ENCODE assay signal across 12 cellular contexts in the genomic region with DNA sequence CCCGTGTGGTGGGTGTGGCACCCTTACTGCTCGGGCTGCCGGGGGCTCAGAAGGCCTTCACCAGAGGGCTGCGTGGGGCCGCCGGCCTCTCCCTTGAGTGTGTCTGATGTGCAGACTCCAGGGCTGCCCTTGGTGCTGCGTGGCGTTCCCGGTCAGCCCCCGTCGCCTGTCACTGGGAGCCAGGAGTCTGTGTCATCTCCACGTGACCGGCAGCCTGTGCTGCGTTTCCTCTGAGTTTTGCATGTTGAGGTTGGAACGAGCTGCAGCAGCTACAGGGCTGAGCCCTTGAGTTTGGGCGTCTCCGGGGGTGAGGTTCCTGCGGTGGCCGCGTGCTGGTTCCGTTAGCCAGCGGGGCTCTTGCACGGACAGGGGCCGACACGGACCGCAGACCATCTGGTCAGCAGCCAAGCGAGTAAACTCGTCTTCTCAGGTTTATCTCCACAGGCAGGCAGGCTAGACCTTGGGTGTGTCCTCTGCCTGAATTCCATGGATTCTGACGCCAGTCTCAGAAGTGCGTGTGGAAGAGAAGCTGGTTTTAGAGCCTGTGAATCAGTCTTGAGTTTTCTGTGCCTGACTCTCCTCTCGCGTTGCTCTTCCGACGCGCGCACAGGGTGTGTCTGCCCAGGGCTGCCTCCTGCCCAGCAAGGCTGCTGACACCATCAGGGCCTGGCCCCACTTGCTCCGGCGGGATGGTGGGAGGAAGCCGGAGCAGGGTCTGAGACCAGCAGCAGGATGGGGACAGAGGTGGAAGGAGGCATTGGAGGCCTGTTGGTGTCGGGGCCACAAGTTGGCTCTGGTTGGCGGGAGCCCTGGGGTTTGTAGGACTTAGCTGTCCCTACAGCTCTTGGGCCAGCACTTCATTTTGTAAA. TPM values are rescaled to one million over a fixed set of nuclear protein-coding genes. Genes with fewer than 3 reads are reported as not detected.
DNase-seq lines count a peak whose midpoint lies in the region; ATAC-seq, FAIRE-seq and TF ChIP-seq lines count a peak whose summit lies in the region.
"Had no signal": no experiment of that assay in that cellular context is flagged by ENCODE, and none has a peak within 500 bp of the region (broad histone marks: within the 10 kb centered on the region; RNA-seq: fewer than 3 reads in every experiment).

No MANE protein-coding gene starts in this region.

- peaks cover 20% of the 10 kb centered on the region for H3K4me1 ChIP-seq in A549
- H3K4me1 ChIP-seq in GM12878 (ENCODE audit: control insufficient read depth, insufficient read depth, low read length) = peaks cover 18% of the 10 kb centered on the region
- H3K4me1 ChIP-seq in left lung = peaks cover 0 to 3% of the 10 kb centered on the region in 2 donors

- no peaks in the 10 kb centered on the region for H4K20me1 ChIP-seq in GM12878 (ENCODE audit: control insufficient read depth, insufficient read depth)

- H3K27me3 Mint-ChIP-seq in activated CD4-positive, alpha-beta T cell treated with anti-CD3 and anti-CD28 coated beads for 36 hours = no peaks in the 10 kb centered on the region

- no peaks in the 10 kb centered on the region for H3K79me2 ChIP-seq in GM12878 (ENCODE audit: control insufficient read depth, insufficient read depth, low read length)

- SMC1A ChIA-PET in GM12878 (lab: Charles Lee; ENCODE audit: uncharacterized antibody, unreplicated experiment) = interaction anchor here (0.9 kb wide), 1 partner anchor 10 kb away, joined by 3 read pairs; no protein-coding TSS in a partner anchor

- H3K4me2 ChIP-seq in A549 (peak overlapping the region; percentile 62), GM12878 (ENCODE audit: control insufficient read depth, insufficient read depth) (no peak overlapping the region)

- no peak for TF ChIP-seq RAD21 in A549 (conservative IDR thresholded peaks at IDR 0.05 in 1 of 2, IDR thresholded peaks at IDR 0.05 in 1 of 2)
- no peak for TF ChIP-seq RAD21 in GM12878 (IDR thresholded peaks at IDR 0.05; ENCODE audit: insufficient read depth, low read depth, low read length)

- BruUV-seq in GM12878 (replicated peaks; lab: Mats Ljungman, UMichigan) = no TSS peak

- H3K4me3 ChIP-seq in A549 (no peak overlapping the region), GM12878 (no peak overlapping the region), left lung (no peak overlapping the region)

- POLR2A ChIA-PET in A549 (lab: Yijun Ruan, JAX) = interaction anchor here (0.9 kb wide), 1 partner anchor 46 kb away, joined by 3 read pairs; no protein-coding TSS in a partner anchor
- POLR2A ChIA-PET in GM12878 (lab: Charles Lee) = interaction anchor here (0.6 to 1.2 kb wide), 3 partner anchors 7 to 396 kb away, joined by 3 read pairs; no protein-coding TSS in a partner anchor
- POLR2A ChIA-PET in activated CD4-positive, alpha-beta T cell treated with anti-CD3 and anti-CD28 coated beads for 36 hours (lab: Charles Lee) = no interaction called here

- H3K27ac ChIP-seq in A549 (peak overlapping the region; percentile 61 to 79), GM12878 (ENCODE audit: control insufficient read depth, insufficient read depth) (no peak overlapping the region), left lung (peak overlapping the region in 1 of 2 donors; percentile 8)

- H3K27me3 ChIP-seq in GM12878 (replicated peaks in 1 of 2; ENCODE audit: control insufficient read depth in 2 of 2, insufficient read depth in 2 of 2, low read length in 1 of 2) = no peaks in the 10 kb centered on the region
- H3K27me3 ChIP-seq in left lung = no peaks in the 10 kb centered on the region

- in situ Hi-C loops in GM12878 (cut with MboI) = no loop called here

- no peak overlapping the region for H3K27ac Mint-ChIP-seq in activated CD4-positive, alpha-beta T cell treated with anti-CD3 and anti-CD28 coated beads for 36 hours
- H3K27ac Mint-ChIP-seq: nephron had no signal

- FAIRE-seq in A549 (lab: Jason Lieb, UNC) (no peak), GM12878 (lab: Jason Lieb, UNC) (no peak)
- FAIRE-seq: A204.1, endometrium had no signal

- peak; percentile 44 to 81 for DNase-seq in A549 (ENCODE audit: low read depth in 1 of 2, low spot score in 1 of 2)
- no peak for DNase-seq in GM12878 (ENCODE audit: low read depth, low spot score)
- DNase-seq in left lung = peak in 1 of 2 donors; percentile 74
- DNase-seq in SIG-M5 (lab: John Stamatoyannopoulos, UW) = no peak
- DNase-seq in NCI-H146 treated with DMSO at 0.1 percent for 48 hours (lab: John Stamatoyannopoulos, UW; ENCODE audit: unreplicated experiment) = no peak
- no peak for DNase-seq in activated CD4-positive, alpha-beta T cell treated with anti-CD3 and anti-CD28 coated beads for 36 hours
- DNase-seq: Karpas-422; NCI-H2081 treated with DMSO at 0.1 percent for 48 hours; stimulated activated CD4-positive, alpha-beta T cell treated with anti-CD3 and anti-CD28 coated beads, Interleukin-15, amount 100 ng/mL, for 24 hours had no signal

- TF ChIP-seq POLR2A in A549 (IDR thresholded peaks at IDR 0.05; ENCODE audit: low read length) = no peak
- no peak for TF ChIP-seq POLR2A in GM12878 (IDR thresholded peaks at IDR 0.05; ENCODE audit: low read depth, low read length)

- TF ChIP-seq EP300 in A549 (IDR thresholded peaks at IDR 0.05) = no peak
- no peak for TF ChIP-seq EP300 in GM12878 (IDR thresholded peaks at IDR 0.05; ENCODE audit: borderline replicate concordance in 1 of 2, control insufficient read depth in 1 of 2, low read depth in 2 of 2, low read length in 2 of 2)

- H3K9me3 ChIP-seq in A549 (no peaks in the 10 kb centered on the region), GM12878 (replicated peaks; ENCODE audit: control insufficient read depth, insufficient read depth, low read length) (no peaks in the 10 kb centered on the region), left lung (no peaks in the 10 kb centered on the region)

- intact Hi-C loops in GM12878 (cut with micrococcal nuclease; ENCODE audit: unreplicated experiment) = no loop called here
- intact Hi-C loops in left lung (cut with DNase I) = no loop called here
- intact Hi-C loops in activated CD4-positive, alpha-beta T cell treated with anti-CD3 and anti-CD28 coated beads for 36 hours (cut with DNase I, micrococcal nuclease) = no loop called here

- no peak for TF ChIP-seq CTCF in A549 (IDR thresholded peaks at IDR 0.05)
- no peak for TF ChIP-seq CTCF in GM12878 (IDR thresholded peaks at IDR 0.05 in 2 of 3, conservative IDR thresholded peaks at IDR 0.05 in 1 of 3; ENCODE audit: control insufficient read depth in 2 of 3, extremely low read depth in 1 of 3, insufficient read depth in 1 of 3, low read depth in 3 of 3, low read length in 3 of 3)
- TF ChIP-seq CTCF in left lung (IDR thresholded peaks at IDR 0.05) = no peak

- H3K9ac ChIP-seq in GM12878 (ENCODE audit: control insufficient read depth, insufficient read depth, low read length) = no peak overlapping the region

- no peak overlapping the region for H3K4me3 Mint-ChIP-seq in activated CD4-positive, alpha-beta T cell treated with anti-CD3 and anti-CD28 coated beads for 36 hours
- H3K4me3 Mint-ChIP-seq: nephron had no signal

- CTCF ChIA-PET in A549 (lab: Yijun Ruan, JAX) (interaction anchor here (1.0 to 10.7 kb wide), 4 partner anchors 11 to 58 kb away, joined by 3 to 67 read pairs (median 6); partner anchors contain the start of gene PTDSS2), GM12878 (lab: Yijun Ruan, JAX) (no interaction called here)
- CTCF ChIA-PET in activated CD4-positive, alpha-beta T cell treated with anti-CD3 and anti-CD28 coated beads for 36 hours (lab: Charles Lee) = interaction anchor here (0.7 kb wide), 1 partner anchor 11 kb away, joined by 3 read pairs; no protein-coding TSS in a partner anchor

- H3K36me3 Mint-ChIP-seq in activated CD4-positive, alpha-beta T cell treated with anti-CD3 and anti-CD28 coated beads for 36 hours (ENCODE audit: low read depth) = peaks cover 17% of the 10 kb centered on the region

- H3K36me3 ChIP-seq in GM12878 (ENCODE audit: control insufficient read depth in 2 of 2, insufficient read depth in 2 of 2, low read length in 1 of 2) (peaks cover 0 to 3% of the 10 kb centered on the region in 2 experiments; a peak in 2 of 4 replicates), left lung (peaks cover 0 to 45% of the 10 kb centered on the region in 2 donors)

- no peak overlapping the region for H2AFZ ChIP-seq in GM12878 (ENCODE audit: control insufficient read depth, low read depth, low read length)

- ATAC-seq in A549 (peak; percentile 79 to 83), GM12878 (no peak), left lung (peak; percentile 72)
- no peak for ATAC-seq in activated CD4-positive, alpha-beta T cell treated with anti-CD3 and anti-CD28 coated beads for 36 hours

- 64% methylated on average over 34 of the region's 41 CpGs for WGBS in A549 (ENCODE audit: missing lambda C conversion rate)
- 59% methylated on average over 41 of the region's 41 CpGs for WGBS in GM12878 (ENCODE audit: insufficient coverage, insufficient replicate concordance, low lambda C conversion rate, missing lambda C conversion rate)

- H3K9me3 Mint-ChIP-seq in activated CD4-positive, alpha-beta T cell treated with anti-CD3 and anti-CD28 coated beads for 36 hours (ENCODE audit: low read depth) = no peaks in the 10 kb centered on the region
- H3K9me3 Mint-ChIP-seq: nephron had no signal

- H3K4me1 Mint-ChIP-seq in activated CD4-positive, alpha-beta T cell treated with anti-CD3 and anti-CD28 coated beads for 36 hours = peaks cover 23% of the 10 kb centered on the region

- RAD21 ChIA-PET in GM12878 (lab: Charles Lee; ENCODE audit: unreplicated experiment) = no interaction called here

RNA-seq across cellular contexts. Expression of gene PTDSS2, which starts 10.5 kb away (rescaled TPM):
- polyA plus RNA-seq in A549 (2011; rRNA removed) (23.4 and 28.9 TPM in 2 replicates), A549 (2017; fragmentation: RNase III; extraction: RNeasy Plus Mini Kit Qiagen cat#74134 plus additional on column Dnase treatment) (34.3 to 39.4 TPM (median 38.9 TPM) in 3 replicates), GM12878 (2011; rRNA removed) (6.0 and 9.1 TPM in 2 replicates), GM12878 (2014; fragmentation: Illumina TruSeq; extraction: Trizol) (6.1 and 9.9 TPM in 2 replicates), GM12878 (2014; fragmentation: Nextera tagmentation; extraction: Ambion mirVana) (under 1 TPM; 0.39 to 0.66 TPM), GM12878 (2014; rRNA removed) (18.4 and 18.5 TPM in 2 replicates), GM12878 (2016; fragmentation: Nextera tagmentation; extraction: Ambion mirVana) (10 to 100 TPM; 12.6 to 16.8 TPM)
- 43.5 and 48.7 TPM in 2 replicates for polyA plus RNA-seq in A549 (2012; cell fraction: cytosol; rRNA removed)
- 275 TPM in 2 replicates for polyA plus RNA-seq in A549 (2012; cell fraction: nucleus; rRNA removed)
- 40.7 and 47.5 TPM in 2 replicates for polyA minus RNA-seq in A549 (2011; rRNA and poly(A)+ RNA removed)
- total RNA-seq in GM12878 (2013; cell fraction: nucleolus; rRNA removed) = 62.9 and 72.6 TPM in 2 replicates
- total RNA-seq in GM12878 (2014; rRNA removed) (17.2 and 18.3 TPM in 2 replicates), GM12878 (2014; rRNA removed; fragmentation: Illumina TruSeq; extraction: Trizol) (4.8 and 6.6 TPM in 2 replicates), GM12878 (2021) (21.1 and 24.9 TPM in 2 replicates), left lung (10 to 100 TPM; 25.6 to 27.9 TPM)
- 4.3 TPM for polyA plus RNA-seq in GM12878 (2011; ENCODE audit: low read depth)
- polyA plus RNA-seq in GM12878 (2011; cell fraction: cytosol; rRNA removed) = 15.2 and 17.0 TPM in 2 replicates
- 92.1 and 99.5 TPM in 2 replicates for polyA plus RNA-seq in GM12878 (2011; cell fraction: nucleus; rRNA removed)
- polyA plus RNA-seq in GM12878 (2012) = 14.4 and 15.3 TPM in 2 replicates
- 14.0 and 20.2 TPM in 2 replicates for polyA minus RNA-seq in GM12878 (2011; rRNA and poly(A)+ RNA removed)
- 3.5 and 4.7 TPM in 2 replicates for polyA minus RNA-seq in GM12878 (2011; cell fraction: cytosol; rRNA and poly(A)+ RNA removed)
- 14.5 and 26.6 TPM in 2 replicates for polyA minus RNA-seq in GM12878 (2011; cell fraction: nucleus; rRNA and poly(A)+ RNA removed)
- 10 to 100 TPM; 14.8 to 18.8 TPM for total RNA-seq in activated CD4-positive, alpha-beta T cell treated with anti-CD3 and anti-CD28 coated beads for 36 hours

RNA-seq across cellular contexts. Expression of gene ANO9, which starts 18.8 kb away (rescaled TPM):
- polyA plus RNA-seq in A549 (2011; rRNA removed) = 0.66 and 0.70 TPM in 2 replicates
- 0.26 and 0.32 TPM in 2 replicates for polyA plus RNA-seq in A549 (2012; cell fraction: cytosol; rRNA removed)
- polyA plus RNA-seq in A549 (2012; cell fraction: nucleus; rRNA removed) = 6.3 and 6.6 TPM in 2 replicates
- polyA plus RNA-seq in A549 (2017; fragmentation: RNase III; extraction: RNeasy Plus Mini Kit Qiagen cat#74134 plus additional on column Dnase treatment) = 0.50 to 0.55 TPM (median 0.51 TPM) in 3 replicates
- polyA minus RNA-seq in A549 (2011; rRNA and poly(A)+ RNA removed) = 0.44 and 0.58 TPM in 2 replicates
- total RNA-seq in GM12878 (2013; cell fraction: nucleolus; rRNA removed) = 106 and 107 TPM in 2 replicates
- total RNA-seq in GM12878 (2014; rRNA removed) = 16.3 and 19.8 TPM in 2 replicates
- total RNA-seq in GM12878 (2014; rRNA removed; fragmentation: Illumina TruSeq; extraction: Trizol) = 7.6 and 9.4 TPM in 2 replicates
- total RNA-seq in GM12878 (2021) = 37.0 and 42.3 TPM in 2 replicates
- polyA plus RNA-seq in GM12878 (2011; ENCODE audit: low read depth) = 14.4 TPM
- polyA plus RNA-seq in GM12878 (2011; rRNA removed) = 12.7 and 21.8 TPM in 2 replicates
- 15.7 and 24.8 TPM in 2 replicates for polyA plus RNA-seq in GM12878 (2011; cell fraction: cytosol; rRNA removed)
- polyA plus RNA-seq in GM12878 (2011; cell fraction: nucleus; rRNA removed) = 445 and 483 TPM in 2 replicates
- 46.7 and 48.0 TPM in 2 replicates for polyA plus RNA-seq in GM12878 (2012)
- polyA plus RNA-seq in GM12878 (2014; fragmentation: Illumina TruSeq; extraction: Trizol) = 3.0 and 9.5 TPM in 2 replicates
- polyA plus RNA-seq in GM12878 (2014; fragmentation: Nextera tagmentation; extraction: Ambion mirVana) = 1 to 10 TPM in 1 of 2 experiments, under 1 TPM in 1; 0.21 to 1.6 TPM
- 42.1 and 51.0 TPM in 2 replicates for polyA plus RNA-seq in GM12878 (2014; rRNA removed)
- 10 to 100 TPM; 11.0 to 13.0 TPM for polyA plus RNA-seq in GM12878 (2016; fragmentation: Nextera tagmentation; extraction: Ambion mirVana)
- polyA minus RNA-seq in GM12878 (2011; rRNA and poly(A)+ RNA removed) = 7.8 and 14.5 TPM in 2 replicates
- 3.9 and 5.2 TPM in 2 replicates for polyA minus RNA-seq in GM12878 (2011; cell fraction: cytosol; rRNA and poly(A)+ RNA removed)
- polyA minus RNA-seq in GM12878 (2011; cell fraction: nucleus; rRNA and poly(A)+ RNA removed) = 38.2 and 44.2 TPM in 2 replicates
- 10 to 100 TPM; 20.2 to 28.0 TPM for total RNA-seq in left lung
- total RNA-seq in activated CD4-positive, alpha-beta T cell treated with anti-CD3 and anti-CD28 coated beads for 36 hours = 10 to 100 TPM; 31.7 to 38.8 TPM

RNA-seq across cellular contexts. Expression of gene SIGIRR, which starts 45.8 kb away (rescaled TPM):
- polyA plus RNA-seq in A549 (2011; rRNA removed) = 27.7 and 27.8 TPM in 2 replicates
- polyA plus RNA-seq in A549 (2012; cell fraction: cytosol; rRNA removed) = 72.5 and 84.6 TPM in 2 replicates
- polyA plus RNA-seq in A549 (2012; cell fraction: nucleus; rRNA removed) = 85.6 and 86.4 TPM in 2 replicates
- 56.6 to 66.4 TPM (median 58.6 TPM) in 3 replicates for polyA plus RNA-seq in A549 (2017; fragmentation: RNase III; extraction: RNeasy Plus Mini Kit Qiagen cat#74134 plus additional on column Dnase treatment)
- polyA minus RNA-seq in A549 (2011; rRNA and poly(A)+ RNA removed) = 5.3 and 13.2 TPM in 2 replicates
- total RNA-seq in GM12878 (2013; cell fraction: nucleolus; rRNA removed) = 3.3 and 3.7 TPM in 2 replicates
- 5.2 and 6.5 TPM in 2 replicates for total RNA-seq in GM12878 (2014; rRNA removed)
- total RNA-seq in GM12878 (2014; rRNA removed; fragmentation: Illumina TruSeq; extraction: Trizol) = 1.9 and 3.8 TPM in 2 replicates
- 10.1 and 10.9 TPM in 2 replicates for total RNA-seq in GM12878 (2021)
- 3.5 TPM for polyA plus RNA-seq in GM12878 (2011; ENCODE audit: low read depth)
- 2.2 and 5.1 TPM in 2 replicates for polyA plus RNA-seq in GM12878 (2011; rRNA removed)
- polyA plus RNA-seq in GM12878 (2011; cell fraction: cytosol; rRNA removed) = 8.6 and 12.4 TPM in 2 replicates
- polyA plus RNA-seq in GM12878 (2011; cell fraction: nucleus; rRNA removed) = 22.5 TPM in 2 replicates
- polyA plus RNA-seq in GM12878 (2012) = 8.7 and 14.5 TPM in 2 replicates
- polyA plus RNA-seq in GM12878 (2014; fragmentation: Illumina TruSeq; extraction: Trizol) = 0.82 and 1.7 TPM in 2 replicates
- polyA plus RNA-seq in GM12878 (2014; fragmentation: Nextera tagmentation; extraction: Ambion mirVana) = 1 to 10 TPM in 1 of 2 experiments, under 1 TPM in 1; 0.18 to 1.2 TPM
- polyA plus RNA-seq in GM12878 (2014; rRNA removed) = 10.5 and 10.8 TPM in 2 replicates
- 1 to 10 TPM; 5.2 to 7.2 TPM for polyA plus RNA-seq in GM12878 (2016; fragmentation: Nextera tagmentation; extraction: Ambion mirVana)
- polyA minus RNA-seq in GM12878 (2011; rRNA and poly(A)+ RNA removed) = 1.7 and 4.0 TPM in 2 replicates
- 4.8 and 5.9 TPM in 2 replicates for polyA minus RNA-seq in GM12878 (2011; cell fraction: cytosol; rRNA and poly(A)+ RNA removed)
- 3.1 and 3.3 TPM in 2 replicates for polyA minus RNA-seq in GM12878 (2011; cell fraction: nucleus; rRNA and poly(A)+ RNA removed)
- 10 to 100 TPM; 59.0 to 74.8 TPM for total RNA-seq in left lung
- 10 to 100 TPM; 33.0 to 34.9 TPM for total RNA-seq in activated CD4-positive, alpha-beta T cell treated with anti-CD3 and anti-CD28 coated beads for 36 hours

RNA-seq across cellular contexts. Expression of gene RNH1, which starts 46.5 kb away (rescaled TPM):
- polyA plus RNA-seq in A549 (2011; rRNA removed) = 85.8 and 108 TPM in 2 replicates
- 179 and 244 TPM in 2 replicates for polyA plus RNA-seq in A549 (2012; cell fraction: cytosol; rRNA removed)
- polyA plus RNA-seq in A549 (2012; cell fraction: nucleus; rRNA removed) = 443 and 610 TPM in 2 replicates
- polyA plus RNA-seq in A549 (2017; fragmentation: RNase III; extraction: RNeasy Plus Mini Kit Qiagen cat#74134 plus additional on column Dnase treatment) = 131 to 135 TPM (median 135 TPM) in 3 replicates
- 52.4 and 83.7 TPM in 2 replicates for polyA minus RNA-seq in A549 (2011; rRNA and poly(A)+ RNA removed)
- total RNA-seq in GM12878 (2013; cell fraction: nucleolus; rRNA removed) = 76.9 and 99.0 TPM in 2 replicates
- total RNA-seq in GM12878 (2014; rRNA removed) = 119 and 139 TPM in 2 replicates
- total RNA-seq in GM12878 (2014; rRNA removed; fragmentation: Illumina TruSeq; extraction: Trizol) = 32.2 and 36.7 TPM in 2 replicates
- total RNA-seq in GM12878 (2021) = 125 and 133 TPM in 2 replicates
- polyA plus RNA-seq in GM12878 (2011; ENCODE audit: low read depth) = 31.4 TPM
- polyA plus RNA-seq in GM12878 (2011; rRNA removed) = 17.8 and 40.4 TPM in 2 replicates
- polyA plus RNA-seq in GM12878 (2011; cell fraction: cytosol; rRNA removed) = 65.3 and 99.8 TPM in 2 replicates
- polyA plus RNA-seq in GM12878 (2011; cell fraction: nucleus; rRNA removed) = 213 and 241 TPM in 2 replicates
- 83.3 and 98.1 TPM in 2 replicates for polyA plus RNA-seq in GM12878 (2012)
- polyA plus RNA-seq in GM12878 (2014; fragmentation: Illumina TruSeq; extraction: Trizol) = 7.2 and 25.0 TPM in 2 replicates
- polyA plus RNA-seq in GM12878 (2014; fragmentation: Nextera tagmentation; extraction: Ambion mirVana) = 1 to 10 TPM; 2.3 to 7.2 TPM
- polyA plus RNA-seq in GM12878 (2014; rRNA removed) = 104 and 132 TPM in 2 replicates
- polyA plus RNA-seq in GM12878 (2016; fragmentation: Nextera tagmentation; extraction: Ambion mirVana) = 100 to 1,000 TPM; 156 to 162 TPM
- 39.6 and 63.8 TPM in 2 replicates for polyA minus RNA-seq in GM12878 (2011; rRNA and poly(A)+ RNA removed)
- polyA minus RNA-seq in GM12878 (2011; cell fraction: cytosol; rRNA and poly(A)+ RNA removed) = 29.9 and 33.5 TPM in 2 replicates
- polyA minus RNA-seq in GM12878 (2011; cell fraction: nucleus; rRNA and poly(A)+ RNA removed) = 44.1 and 64.1 TPM in 2 replicates
- total RNA-seq in left lung = 100 to 1,000 TPM; 185 to 243 TPM
- 100 to 1,000 TPM; 111 to 116 TPM for total RNA-seq in activated CD4-positive, alpha-beta T cell treated with anti-CD3 and anti-CD28 coated beads for 36 hours

Comparison
In these comparisons a context has a peak if more than half of its experiments do, and no peak if none do; other contexts are left out.
1. ATAC-seq: peak in A549 (2 of 2) and left lung (single experiment); none in GM12878 (single experiment) and activated CD4-positive, alpha-beta T cell treated with anti-CD3 and anti-CD28 coated beads for 36 hours (single experiment).
2. DNase-seq: peak in A549 (2 of 2); none in GM12878 (single experiment), SIG-M5 (single experiment), NCI-H146 treated with DMSO at 0.1 percent for 48 hours (single experiment) and activated CD4-positive, alpha-beta T cell treated with anti-CD3 and anti-CD28 coated beads for 36 hours (single experiment).
3. Of the 24 proteins assayed by ChIP-seq in both GM12878 and A549: peak only in GM12878: none; only in A549: USF2; in both: none; in neither: 23.